ENCODE assay signal across 12 cellular contexts in the genomic region with DNA sequence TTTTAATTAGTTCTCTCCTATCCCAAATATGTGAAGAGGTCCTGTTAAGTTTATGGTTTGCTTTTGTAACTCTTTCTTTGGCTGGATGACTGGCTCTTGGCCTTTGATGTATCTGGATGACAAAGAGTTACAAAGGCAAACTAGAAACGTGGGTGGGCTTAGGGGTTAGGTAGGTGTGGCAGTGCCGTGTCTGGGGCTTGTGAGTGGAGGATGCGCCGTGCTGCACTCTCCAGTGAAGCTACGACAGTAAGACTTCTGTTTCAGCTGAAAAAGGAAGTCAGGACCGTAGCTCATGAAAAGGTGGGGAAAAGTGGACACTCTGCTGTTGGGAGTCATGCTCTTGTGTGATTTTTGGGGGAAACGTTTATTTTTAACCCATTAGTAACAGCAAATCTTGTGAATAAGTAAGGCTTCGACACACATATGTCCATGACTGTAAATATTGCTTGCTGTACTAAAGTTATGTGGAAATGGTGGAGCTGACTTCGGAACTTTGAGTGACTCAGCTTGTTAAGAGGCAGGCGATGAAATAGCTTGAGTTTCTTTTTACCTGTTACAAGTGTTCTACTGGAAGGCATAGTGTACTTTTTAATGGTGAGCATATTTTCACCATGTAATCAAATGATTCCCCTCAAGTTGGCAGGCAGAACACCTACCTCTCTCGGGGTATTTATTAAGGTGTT. TPM values are rescaled to one million over a fixed set of nuclear protein-coding genes. Genes with fewer than 3 reads are reported as not detected.
DNase-seq lines count a peak whose midpoint lies in the region; ATAC-seq and TF ChIP-seq lines count a peak whose summit lies in the region.
"Had no signal": no experiment of that assay in that cellular context is flagged by ENCODE, and none has a peak within 500 bp of the region (broad histone marks: within the 10 kb centered on the region; RNA-seq: fewer than 3 reads in every experiment).

No MANE protein-coding gene starts in this region.

- TF ChIP-seq POLR2A in prostate gland (IDR thresholded peaks at IDR 0.05), result no peak

- ATAC-seq in activated T-cell treated with anti-CD3 and anti-CD28 coated beads, Interleukin-2, amount 50 U/mL, for 4 hours, result peak; percentile 79 to 81
- peak; percentile 32 for ATAC-seq in memory B cell (ENCODE audit: low read depth)

- H4K20me1 ChIP-seq in BLaER1, result no peaks in the 10 kb centered on the region; the same call in 1 of the 2 replicates

- H3K9ac ChIP-seq in BLaER1, result no peak overlapping the region
- H3K9ac ChIP-seq: parathyroid adenoma had no signal

- H3K4me2 ChIP-seq in BLaER1, result peak overlapping the region; percentile 87
- H3K4me2 ChIP-seq: hepatocyte had no signal

- peaks cover 0 to 5% (median 3%) of the 10 kb centered on the region in 3 donors for H3K36me3 Mint-ChIP-seq in CD8-positive, alpha-beta memory T cell
- peaks cover 7% of the 10 kb centered on the region for H3K36me3 Mint-ChIP-seq in activated T-cell treated with anti-CD3 and anti-CD28 coated beads, Interleukin-2, amount 50 U/mL, for 4 hours (ENCODE audit: insufficient read depth)
- H3K36me3 Mint-ChIP-seq in memory B cell, result no peaks in the 10 kb centered on the region
- no peaks in the 10 kb centered on the region for H3K36me3 Mint-ChIP-seq in glutamatergic neuron (ENCODE audit: unreplicated experiment)

- WGBS in prostate gland, result 67% methylated on average over 11 of the region's 11 CpGs

- H3K4me3 ChIP-seq in BLaER1, result no peak overlapping the region
- H3K4me3 ChIP-seq in CD8-positive, alpha-beta memory T cell (ENCODE audit: low read length), result peak overlapping the region; percentile 1
- no peak overlapping the region for H3K4me3 ChIP-seq in prostate gland
- H3K4me3 ChIP-seq: hepatocyte, lung had no signal

- H3K9me3 ChIP-seq in BLaER1, result no peaks in the 10 kb centered on the region
- H3K9me3 ChIP-seq in CD8-positive, alpha-beta memory T cell (ENCODE audit: low read length), result no peaks in the 10 kb centered on the region
- no peaks in the 10 kb centered on the region for H3K9me3 ChIP-seq in prostate gland

- H3K9me3 Mint-ChIP-seq in CD8-positive, alpha-beta memory T cell, result peaks cover 0 to 5% (median 0%) of the 10 kb centered on the region in 5 donors
- no peaks in the 10 kb centered on the region for H3K9me3 Mint-ChIP-seq in activated T-cell treated with anti-CD3 and anti-CD28 coated beads, Interleukin-2, amount 50 U/mL, for 4 hours
- no peaks in the 10 kb centered on the region for H3K9me3 Mint-ChIP-seq in memory B cell
- H3K9me3 Mint-ChIP-seq in glutamatergic neuron (ENCODE audit: unreplicated experiment), result peaks cover 14% of the 10 kb centered on the region

- H3K36me3 ChIP-seq in BLaER1 (peaks cover 24% of the 10 kb centered on the region), prostate gland (no peaks in the 10 kb centered on the region)
- no peaks in the 10 kb centered on the region for H3K36me3 ChIP-seq in CD8-positive, alpha-beta memory T cell (ENCODE audit: insufficient read depth, low read length)

- intact Hi-C loops in prostate gland (cut with DNase I), result no loop called here

- peak overlapping the region in 6 of 8 donors; percentile 11 to 77 (median 44) for H3K27ac Mint-ChIP-seq in CD8-positive, alpha-beta memory T cell
- peak overlapping the region; percentile 89 for H3K27ac Mint-ChIP-seq in memory B cell
- H3K27ac Mint-ChIP-seq in glutamatergic neuron (ENCODE audit: unreplicated experiment), result no peak overlapping the region

- H3K27me3 Mint-ChIP-seq in CD8-positive, alpha-beta memory T cell, result peaks cover 0 to 3% of the 10 kb centered on the region in 2 donors
- no peaks in the 10 kb centered on the region for H3K27me3 Mint-ChIP-seq in activated T-cell treated with anti-CD3 and anti-CD28 coated beads, Interleukin-2, amount 50 U/mL, for 4 hours (ENCODE audit: low read depth)
- H3K27me3 Mint-ChIP-seq in memory B cell (no peaks in the 10 kb centered on the region), glutamatergic neuron (ENCODE audit: unreplicated experiment) (peaks cover 3% of the 10 kb centered on the region)

- H3K27me3 ChIP-seq in BLaER1, result no peaks in the 10 kb centered on the region
- no peaks in the 10 kb centered on the region for H3K27me3 ChIP-seq in CD8-positive, alpha-beta memory T cell (ENCODE audit: insufficient read depth, low read length, poor library complexity, severe bottlenecking)
- no peaks in the 10 kb centered on the region for H3K27me3 ChIP-seq in prostate gland (replicated peaks; ENCODE audit: insufficient read depth)
- H3K27me3 ChIP-seq: hepatocyte had no signal

- TF ChIP-seq CTCF in glutamatergic neuron (IDR thresholded peaks at IDR 0.05; ENCODE audit: partially characterized antibody, unreplicated experiment) (no peak), prostate gland (IDR thresholded peaks at IDR 0.05) (no peak)

- peak overlapping the region in 5 of 7 donors; percentile 14 to 76 (median 51) for H3K4me3 Mint-ChIP-seq in CD8-positive, alpha-beta memory T cell
- peak overlapping the region; percentile 22 for H3K4me3 Mint-ChIP-seq in activated T-cell treated with anti-CD3 and anti-CD28 coated beads, Interleukin-2, amount 50 U/mL, for 4 hours
- H3K4me3 Mint-ChIP-seq in memory B cell (peak overlapping the region; percentile 79), glutamatergic neuron (ENCODE audit: unreplicated experiment) (no peak overlapping the region)

- CTCF ChIA-PET in CD8-positive, alpha-beta memory T cell (lab: Charles Lee), result interaction anchor here (0.5 to 2.9 kb wide), 6 partner anchors 12 to 149 kb away, joined by 3 to 11 read pairs (median 4); no protein-coding TSS in a partner anchor

- H3K4me1 ChIP-seq in BLaER1 (peaks cover 71% of the 10 kb centered on the region), prostate gland (replicated peaks) (no peaks in the 10 kb centered on the region)
- H3K4me1 ChIP-seq in CD8-positive, alpha-beta memory T cell (ENCODE audit: insufficient read depth, low read length), result peaks cover 44% of the 10 kb centered on the region
- H3K4me1 ChIP-seq: parathyroid adenoma had no signal

- H3K27ac ChIP-seq in BLaER1 (no peak overlapping the region), prostate gland (no peak overlapping the region)
- no peak overlapping the region for H3K27ac ChIP-seq in CD8-positive, alpha-beta memory T cell (ENCODE audit: low read depth, low read length)
- H3K27ac ChIP-seq: hepatocyte, parathyroid adenoma had no signal

- H3K4me1 Mint-ChIP-seq in CD8-positive, alpha-beta memory T cell, result peaks cover 56 to 71% (median 62%) of the 10 kb centered on the region in 3 donors
- peaks cover 53% of the 10 kb centered on the region for H3K4me1 Mint-ChIP-seq in activated T-cell treated with anti-CD3 and anti-CD28 coated beads, Interleukin-2, amount 50 U/mL, for 4 hours (ENCODE audit: low read depth)
- H3K4me1 Mint-ChIP-seq in memory B cell (peaks cover 57% of the 10 kb centered on the region), glutamatergic neuron (ENCODE audit: low read depth, unreplicated experiment) (peaks cover 5% of the 10 kb centered on the region)

- POLR2A ChIA-PET in CD8-positive, alpha-beta memory T cell (lab: Charles Lee), result interaction anchor here (1.1 kb wide), 1 partner anchor 25 kb away, joined by 3 read pairs; no protein-coding TSS in a partner anchor

- peak in 1 of 5 donors; percentile 41 for DNase-seq in CD8-positive, alpha-beta memory T cell
- DNase-seq in activated T-cell treated with anti-CD3 and anti-CD28 coated beads, Interleukin-2, amount 50 U/mL, for 4 hours, result peak; percentile 33
- DNase-seq in memory B cell (ENCODE audit: low spot score in 2 of 2) (no peak), glutamatergic neuron (no peak), prostate gland (ENCODE audit: low spot score) (no peak), NK-92 (lab: John Stamatoyannopoulos, UW; ENCODE audit: unreplicated experiment) (no peak)
- DNase-seq: OCI-M1, substantia nigra had no signal

RNA-seq across cellular contexts. Expression of a gene that starts 45.6 kb away (rescaled TPM):
- total RNA-seq in CD8-positive, alpha-beta memory T cell, result 10 to 100 TPM; 24.4 to 25.3 TPM
- 38.5 TPM for polyA plus RNA-seq in CD8-positive, alpha-beta memory T cell
- total RNA-seq in activated T-cell treated with anti-CD3 and anti-CD28 coated beads, Interleukin-2, amount 50 U/mL, for 4 hours, result 10 to 100 TPM; 27.5 to 32.5 (median 30.9) TPM
- total RNA-seq in glutamatergic neuron (ENCODE audit: unreplicated experiment), result 40.4 TPM
- 10 to 100 TPM; 29.8 to 95.8 TPM for total RNA-seq in prostate gland

RNA-seq across cellular contexts. Expression of a gene that starts 53.6 kb away (rescaled TPM):
- 100 to 1,000 TPM; 700 to 703 TPM for total RNA-seq in CD8-positive, alpha-beta memory T cell
- 3.4 TPM for polyA plus RNA-seq in CD8-positive, alpha-beta memory T cell
- 100 to 1,000 TPM; 720 to 924 (median 743) TPM for total RNA-seq in activated T-cell treated with anti-CD3 and anti-CD28 coated beads, Interleukin-2, amount 50 U/mL, for 4 hours
- 0.37 TPM for total RNA-seq in glutamatergic neuron (ENCODE audit: unreplicated experiment)
- total RNA-seq in prostate gland, result 1 to 10 TPM in 1 of 2 donors, under 1 TPM in 1; 0.77 to 1.6 TPM

Comparison
In these comparisons a context has a peak if more than half of its experiments do, and no peak if none do; other contexts are left out.
1. RNA of a gene that starts 53.6 kb away (total RNA-seq): 720 to 924 TPM in activated T-cell treated with anti-CD3 and anti-CD28 coated beads, Interleukin-2, amount 50 U/mL, for 4 hours and 700 to 703 TPM in CD8-positive, alpha-beta memory T cell; 0.77 to 1.6 TPM in prostate gland and 0.37 TPM in glutamatergic neuron (single experiment); every median in the first group is over 100 times any median in the second.